In genomic region chr16:85157813-85158701, GRCh38 we compare ENCODE assay signal across 9 cellular contexts. TPM values are rescaled to one million over a fixed set of nuclear protein-coding genes. Genes with fewer than 3 reads are reported as not detected.
DNase-seq lines count a peak whose midpoint lies in the region; ATAC-seq and TF ChIP-seq lines count a peak whose summit lies in the region.
"Had no signal": no experiment of that assay in that cellular context is flagged by ENCODE, and none has a peak within 500 bp of the region (broad histone marks: within the 10 kb centered on the region; RNA-seq: fewer than 3 reads in every experiment).

No MANE protein-coding gene starts in this region.

- peak; percentile 82 for ATAC-seq in CD8-positive, alpha-beta T cell
- peak; percentile 89 for ATAC-seq in activated naive CD8-positive, alpha-beta T cell treated with anti-CD3 and anti-CD28 coated beads, Interleukin-2, amount 10 ng/mL, durations not matched to agents 7 days and 5 days (ENCODE audit: low read depth)

- no peaks in the 10 kb centered on the region for H3K36me3 ChIP-seq in CD8-positive, alpha-beta T cell (ENCODE audit: insufficient read depth, low read length)
- H3K36me3 ChIP-seq in ovary, result no peaks in the 10 kb centered on the region

- no peak for TF ChIP-seq POLR2A in ovary (IDR thresholded peaks at IDR 0.05)

- H3K9me3 Mint-ChIP-seq in CD8-positive, alpha-beta T cell, result no peaks in the 10 kb centered on the region
- no peaks in the 10 kb centered on the region for H3K9me3 Mint-ChIP-seq in activated naive CD8-positive, alpha-beta T cell treated with anti-CD3 and anti-CD28 coated beads, Interleukin-2, amount 10 ng/mL, durations not matched to agents 7 days and 5 days

- H3K4me3 Mint-ChIP-seq in CD8-positive, alpha-beta T cell, result peak overlapping the region; percentile 79
- H3K4me3 Mint-ChIP-seq in activated naive CD8-positive, alpha-beta T cell treated with anti-CD3 and anti-CD28 coated beads, Interleukin-2, amount 10 ng/mL, durations not matched to agents 7 days and 5 days, result peak overlapping the region; percentile 76

- peak overlapping the region; percentile 42 for H3K4me3 ChIP-seq in CD8-positive, alpha-beta T cell (ENCODE audit: low read depth, low read length)
- no peak overlapping the region for H3K4me3 ChIP-seq in ovary

- no peak for TF ChIP-seq EP300 in ovary (IDR thresholded peaks at IDR 0.05)

- no peaks in the 10 kb centered on the region for H3K36me3 Mint-ChIP-seq in CD8-positive, alpha-beta T cell
- no peaks in the 10 kb centered on the region for H3K36me3 Mint-ChIP-seq in activated naive CD8-positive, alpha-beta T cell treated with anti-CD3 and anti-CD28 coated beads, Interleukin-2, amount 10 ng/mL, durations not matched to agents 7 days and 5 days

- DNase-seq in CD8-positive, alpha-beta T cell, result peak in 6 of 7 experiments; percentile 9 to 72 (median 30)
- peak; percentile 37 for DNase-seq in MV-4-11 (lab: John Stamatoyannopoulos, UW)
- peak; percentile 52 for DNase-seq in activated naive CD8-positive, alpha-beta T cell treated with anti-CD3 and anti-CD28 coated beads, Interleukin-2, amount 10 ng/mL, durations not matched to agents 7 days and 5 days
- peak; percentile 49 for DNase-seq in myocyte (ENCODE audit: low read depth)
- no peak for DNase-seq in ovary
- DNase-seq in GM13976 (ENCODE audit: low spot score), result no peak
- DNase-seq in cerebellum (ENCODE audit: low spot score), result no peak
- DNase-seq in NCI-H226, result no peak
- DNase-seq: NCI-H748 treated with DMSO at 0.1 percent for 48 hours had no signal

- H3K9me3 ChIP-seq in CD8-positive, alpha-beta T cell (ENCODE audit: low read length), result no peaks in the 10 kb centered on the region
- no peaks in the 10 kb centered on the region for H3K9me3 ChIP-seq in ovary

- peaks cover 19% of the 10 kb centered on the region for H3K4me1 ChIP-seq in CD8-positive, alpha-beta T cell (ENCODE audit: insufficient read depth, low read length)
- peaks cover 5% of the 10 kb centered on the region for H3K4me1 ChIP-seq in ovary (ENCODE audit: insufficient read depth)

- intact Hi-C loops in CD8-positive, alpha-beta T cell (cut with DNase I, micrococcal nuclease), result loop anchor here in 1 of 2 experiments (10.0 kb wide), 1 partner anchor 933 kb away; no protein-coding TSS in a partner anchor
- intact Hi-C loops in ovary (cut with DNase I), result no loop called here

- POLR2A ChIA-PET in CD8-positive, alpha-beta T cell (lab: Charles Lee), result no interaction called here
- POLR2A ChIA-PET in activated naive CD8-positive, alpha-beta T cell treated with anti-CD3 and anti-CD28 coated beads, Interleukin-2, amount 10 ng/mL, durations not matched to agents 7 days and 5 days (lab: Charles Lee), result interaction anchor here (1.0 kb wide), 1 partner anchor 53 kb away, joined by 5 read pairs; no protein-coding TSS in a partner anchor

- H3K27ac ChIP-seq in CD8-positive, alpha-beta T cell (ENCODE audit: low read depth, low read length), result peak overlapping the region; percentile 5
- no peak overlapping the region for H3K27ac ChIP-seq in ovary

- H3K4me1 Mint-ChIP-seq in CD8-positive, alpha-beta T cell (ENCODE audit: low read depth), result peaks cover 19% of the 10 kb centered on the region
- peaks cover 14% of the 10 kb centered on the region for H3K4me1 Mint-ChIP-seq in activated naive CD8-positive, alpha-beta T cell treated with anti-CD3 and anti-CD28 coated beads, Interleukin-2, amount 10 ng/mL, durations not matched to agents 7 days and 5 days

- in situ Hi-C loops in GM13976 (cut with MboI; ENCODE audit: low sequenced_read_pairs, unreplicated experiment), result no loop called here

- peak overlapping the region; percentile 93 for H3K27ac Mint-ChIP-seq in CD8-positive, alpha-beta T cell
- peak overlapping the region; percentile 90 for H3K27ac Mint-ChIP-seq in activated naive CD8-positive, alpha-beta T cell treated with anti-CD3 and anti-CD28 coated beads, Interleukin-2, amount 10 ng/mL, durations not matched to agents 7 days and 5 days

- CTCF ChIA-PET in CD8-positive, alpha-beta T cell (lab: Charles Lee), result interaction anchor here (0.6 kb wide), 1 partner anchor 204 kb away, joined by 3 read pairs; no protein-coding TSS in a partner anchor

- 79 to 82% (median 80%) methylated on average over 19 of the region's 19 CpGs for WGBS in ovary, 3 donors

- TF ChIP-seq CTCF in CD8-positive, alpha-beta T cell (IDR thresholded peaks at IDR 0.05), result no peak
- TF ChIP-seq CTCF in ovary (IDR thresholded peaks at IDR 0.05) (no peak), GM13976 (IDR thresholded peaks at IDR 0.05; ENCODE audit: borderline replicate concordance, control extremely low read depth, extremely low read depth, insufficient read depth, missing control alignments) (no peak)

- no peaks in the 10 kb centered on the region for H3K27me3 Mint-ChIP-seq in CD8-positive, alpha-beta T cell (ENCODE audit: low read depth)
- H3K27me3 Mint-ChIP-seq in activated naive CD8-positive, alpha-beta T cell treated with anti-CD3 and anti-CD28 coated beads, Interleukin-2, amount 10 ng/mL, durations not matched to agents 7 days and 5 days, result peaks cover 4% of the 10 kb centered on the region

- H3K27me3 ChIP-seq in CD8-positive, alpha-beta T cell (ENCODE audit: insufficient read depth, low read length), result no peaks in the 10 kb centered on the region
- H3K27me3 ChIP-seq in ovary, result no peaks in the 10 kb centered on the region

RNA-seq across cellular contexts. Expression of gene CIBAR2, which starts 45.8 kb away (rescaled TPM):
- total RNA-seq in CD8-positive, alpha-beta T cell, result not detected
- not detected for total RNA-seq in activated naive CD8-positive, alpha-beta T cell treated with anti-CD3 and anti-CD28 coated beads, Interleukin-2, amount 10 ng/mL, durations not matched to agents 7 days and 5 days
- total RNA-seq in myocyte (not detected in 2 replicates), ovary (10 to 100 TPM in 1 of 7 donors, 1 to 10 TPM in 4, not detected in 2; 1.1 to 13.0 (median 1.7) TPM), cerebellum (not detected)
- polyA plus RNA-seq in myocyte (2012), result not detected
- under 1 TPM in 1 of 2 donors, not detected in 1; 0.18 TPM for polyA plus RNA-seq in ovary

Comparison
In these comparisons a context has a peak if more than half of its experiments do, and no peak if none do; other contexts are left out.
1. DNase-seq: peak in CD8-positive, alpha-beta T cell (6 of 7), MV-4-11 (single experiment), activated naive CD8-positive, alpha-beta T cell treated with anti-CD3 and anti-CD28 coated beads, Interleukin-2, amount 10 ng/mL, durations not matched to agents 7 days and 5 days (single experiment) and myocyte (single experiment); none in ovary (0 of 5), GM13976 (single experiment), cerebellum (single experiment) and NCI-H226 (single experiment).